ENCODE assay signal across 1 cellular context in the genomic region with DNA sequence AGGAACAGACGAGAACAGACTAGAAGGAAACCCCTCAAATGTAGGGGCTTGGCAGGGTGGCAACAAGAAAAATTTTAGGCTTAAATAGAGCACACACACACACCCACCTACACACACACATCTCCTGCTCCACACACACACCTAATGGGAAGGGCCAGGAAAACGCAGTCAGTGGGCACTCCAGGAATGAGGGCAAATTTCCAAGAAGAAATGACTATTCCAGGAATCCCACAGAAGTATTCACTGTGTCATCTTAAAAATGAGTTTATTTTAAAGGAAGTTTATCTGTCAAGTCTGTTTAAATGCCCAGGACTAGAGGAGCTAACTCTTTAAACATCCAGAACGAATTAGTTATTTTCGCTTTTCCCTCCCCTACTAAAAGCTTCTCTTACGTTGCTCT.
TF ChIP-seq lines count a peak whose summit lies in the region.

No MANE protein-coding gene starts in this region.

TF ChIP-seq in SK-N-SH, 30 proteins besides CTCF, POLR2A, EP300 and RAD21 (continued from another document):
- TF ChIP-seq TAF1 (IDR thresholded peaks at IDR 0.05; ENCODE audit: borderline replicate concordance, low read depth, low read length) (no peak), CHD2 (IDR thresholded peaks at IDR 0.05; ENCODE audit: low read length, partially characterized antibody) (no peak), RFX5 (IDR thresholded peaks at IDR 0.05; ENCODE audit: low read length) (no peak), SIN3A (IDR thresholded peaks at IDR 0.05; ENCODE audit: borderline replicate concordance, low read depth, low read length) (no peak), NRF1 (IDR thresholded peaks at IDR 0.05; ENCODE audit: low read depth, low read length) (no peak)
- TF ChIP-seq, protein P1, sequence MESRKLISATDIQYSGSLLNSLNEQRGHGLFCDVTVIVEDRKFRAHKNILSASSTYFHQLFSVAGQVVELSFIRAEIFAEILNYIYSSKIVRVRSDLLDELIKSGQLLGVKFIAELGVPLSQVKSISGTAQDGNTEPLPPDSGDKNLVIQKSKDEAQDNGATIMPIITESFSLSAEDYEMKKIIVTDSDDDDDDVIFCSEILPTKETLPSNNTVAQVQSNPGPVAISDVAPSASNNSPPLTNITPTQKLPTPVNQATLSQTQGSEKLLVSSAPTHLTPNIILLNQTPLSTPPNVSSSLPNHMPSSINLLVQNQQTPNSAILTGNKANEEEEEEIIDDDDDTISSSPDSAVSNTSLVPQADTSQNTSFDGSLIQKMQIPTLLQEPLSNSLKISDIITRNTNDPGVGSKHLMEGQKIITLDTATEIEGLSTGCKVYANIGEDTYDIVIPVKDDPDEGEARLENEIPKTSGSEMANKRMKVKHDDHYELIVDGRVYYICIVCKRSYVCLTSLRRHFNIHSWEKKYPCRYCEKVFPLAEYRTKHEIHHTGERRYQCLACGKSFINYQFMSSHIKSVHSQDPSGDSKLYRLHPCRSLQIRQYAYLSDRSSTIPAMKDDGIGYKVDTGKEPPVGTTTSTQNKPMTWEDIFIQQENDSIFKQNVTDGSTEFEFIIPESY (IDR thresholded peaks at IDR 0.05; ENCODE audit: borderline replicate concordance, low read depth), result no peak
- TF ChIP-seq, protein P2, sequence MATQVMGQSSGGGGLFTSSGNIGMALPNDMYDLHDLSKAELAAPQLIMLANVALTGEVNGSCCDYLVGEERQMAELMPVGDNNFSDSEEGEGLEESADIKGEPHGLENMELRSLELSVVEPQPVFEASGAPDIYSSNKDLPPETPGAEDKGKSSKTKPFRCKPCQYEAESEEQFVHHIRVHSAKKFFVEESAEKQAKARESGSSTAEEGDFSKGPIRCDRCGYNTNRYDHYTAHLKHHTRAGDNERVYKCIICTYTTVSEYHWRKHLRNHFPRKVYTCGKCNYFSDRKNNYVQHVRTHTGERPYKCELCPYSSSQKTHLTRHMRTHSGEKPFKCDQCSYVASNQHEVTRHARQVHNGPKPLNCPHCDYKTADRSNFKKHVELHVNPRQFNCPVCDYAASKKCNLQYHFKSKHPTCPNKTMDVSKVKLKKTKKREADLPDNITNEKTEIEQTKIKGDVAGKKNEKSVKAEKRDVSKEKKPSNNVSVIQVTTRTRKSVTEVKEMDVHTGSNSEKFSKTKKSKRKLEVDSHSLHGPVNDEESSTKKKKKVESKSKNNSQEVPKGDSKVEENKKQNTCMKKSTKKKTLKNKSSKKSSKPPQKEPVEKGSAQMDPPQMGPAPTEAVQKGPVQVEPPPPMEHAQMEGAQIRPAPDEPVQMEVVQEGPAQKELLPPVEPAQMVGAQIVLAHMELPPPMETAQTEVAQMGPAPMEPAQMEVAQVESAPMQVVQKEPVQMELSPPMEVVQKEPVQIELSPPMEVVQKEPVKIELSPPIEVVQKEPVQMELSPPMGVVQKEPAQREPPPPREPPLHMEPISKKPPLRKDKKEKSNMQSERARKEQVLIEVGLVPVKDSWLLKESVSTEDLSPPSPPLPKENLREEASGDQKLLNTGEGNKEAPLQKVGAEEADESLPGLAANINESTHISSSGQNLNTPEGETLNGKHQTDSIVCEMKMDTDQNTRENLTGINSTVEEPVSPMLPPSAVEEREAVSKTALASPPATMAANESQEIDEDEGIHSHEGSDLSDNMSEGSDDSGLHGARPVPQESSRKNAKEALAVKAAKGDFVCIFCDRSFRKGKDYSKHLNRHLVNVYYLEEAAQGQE (IDR thresholded peaks at IDR 0.05; ENCODE audit: low read depth, low read length), result 0 out of 2 replicates have a peak, but pooled peaks have one; percentile 30
